20 cellular contexts compared by ENCODE assay signal in the genomic region with DNA sequence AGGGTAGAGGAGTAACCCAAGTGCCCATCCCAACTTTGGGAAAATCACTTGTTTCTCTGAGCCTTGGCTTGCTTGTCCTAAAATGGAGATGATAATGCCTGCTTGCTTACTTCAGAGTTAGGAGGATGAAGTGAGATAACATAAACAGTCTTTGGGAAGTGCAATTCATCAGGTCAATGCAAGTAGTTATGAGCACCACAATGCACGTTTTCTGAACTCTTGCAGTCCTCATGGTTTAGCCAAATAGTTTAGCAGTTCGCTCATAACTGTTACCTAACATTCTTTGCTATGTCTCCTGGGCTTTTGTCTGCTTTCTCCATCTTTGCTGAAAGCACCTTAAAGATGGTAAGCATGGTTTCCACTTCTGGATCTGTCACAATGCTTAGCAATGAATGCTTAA.
DNase-seq lines count a peak whose midpoint lies in the region; ATAC-seq and TF ChIP-seq lines count a peak whose summit lies in the region.
"Had no signal": no experiment of that assay in that cellular context is flagged by ENCODE, and none has a peak within 500 bp of the region (broad histone marks: within the 10 kb centered on the region; RNA-seq: fewer than 3 reads in every experiment).

No MANE protein-coding gene starts in this region.

- H2BK15ac ChIP-seq in mesenchymal stem cell (ENCODE audit: low read depth, poor library complexity, severe bottlenecking), result no peak overlapping the region

- H3K23ac ChIP-seq in mesenchymal stem cell (ENCODE audit: low read length in 2 of 2), result no peak overlapping the region

- no peaks in the 10 kb centered on the region for H3K27me3 ChIP-seq in AG04450 (ENCODE audit: control insufficient read depth, insufficient read depth, low read length)
- H3K27me3 ChIP-seq in fibroblast of lung (ENCODE audit: control insufficient read depth, insufficient read depth, low read length), result no peaks in the 10 kb centered on the region
- H3K27me3 ChIP-seq in mesenchymal stem cell (ENCODE audit: control insufficient read depth in 1 of 2, insufficient read depth in 1 of 2, low read length in 2 of 2), result no peaks in the 10 kb centered on the region
- H3K27me3 ChIP-seq: MG63 had no signal

- H3K79me1 ChIP-seq in mesenchymal stem cell (replicated peaks; ENCODE audit: low read length, poor library complexity, severe bottlenecking), result no peaks in the 10 kb centered on the region

- no peak overlapping the region for H4K91ac ChIP-seq in mesenchymal stem cell (ENCODE audit: low read length)

- no peak overlapping the region for H3K4ac ChIP-seq in mesenchymal stem cell (ENCODE audit: low read depth in 1 of 2, low read length in 2 of 2)

- POLR2A ChIA-PET in AG04450 (lab: Yijun Ruan, JAX), result no interaction called here

- H3K18ac ChIP-seq in mesenchymal stem cell (ENCODE audit: low read depth in 1 of 2, low read length in 2 of 2), result no peak overlapping the region

- no peak overlapping the region for H2BK5ac ChIP-seq in mesenchymal stem cell (ENCODE audit: low read depth, low read length, poor library complexity, severe bottlenecking)

- H2BK120ac ChIP-seq in mesenchymal stem cell (ENCODE audit: low read depth, low read length), result no peak overlapping the region

- H2AK5ac ChIP-seq in mesenchymal stem cell (ENCODE audit: low read length, severe bottlenecking), result peak overlapping the region; percentile 53

- no peak overlapping the region for H3K9ac ChIP-seq in fibroblast of lung (ENCODE audit: insufficient read depth, low read length)
- no peak overlapping the region for H3K9ac ChIP-seq in mesenchymal stem cell (ENCODE audit: low read length)

- no peak overlapping the region for H4K8ac ChIP-seq in mesenchymal stem cell (ENCODE audit: low read length)

- H3K79me2 ChIP-seq in fibroblast of lung (ENCODE audit: control insufficient read depth, insufficient read depth, low read length), result no peaks in the 10 kb centered on the region

- peak; percentile 45 for DNase-seq in AG04450 (ENCODE audit: low read depth, low spot score)
- peak; percentile 36 for DNase-seq in M059J (ENCODE audit: low read depth)
- peak; percentile 60 to 78 for DNase-seq in fibroblast of lung (ENCODE audit: low read depth in 2 of 2)
- peak; percentile 28 for DNase-seq in mesenchymal stem cell
- DNase-seq in erythroblast (lab: John Stamatoyannopoulos, UW), result no peak
- no peak for DNase-seq in nucleus accumbens (lab: John Stamatoyannopoulos, UW)
- no peak for DNase-seq in SKM-1 treated with dmso at 0.1 percent for 144 hours (lab: John Stamatoyannopoulos, UW; ENCODE audit: unreplicated experiment)
- DNase-seq: Caco-2, DMS79, GF-D8, KBM-7, MG63, NCI-H1092 treated with DMSO at 0.1 percent for 48 hours, NCI-H187 treated with DMSO at 0.1 percent for 48 hours, NCI-H2171, NCI-H510A, NCI-H82 had no signal

- 45% methylated on average over 2 of the region's 2 CpGs for whole genome bisulfite sequencing in mesenchymal stem cell

- H3K4me1 ChIP-seq in fibroblast of lung (ENCODE audit: control insufficient read depth, extremely low read depth, insufficient read depth, low read length), result peaks cover 3% of the 10 kb centered on the region
- peaks cover 9% of the 10 kb centered on the region for H3K4me1 ChIP-seq in mesenchymal stem cell (ENCODE audit: control insufficient read depth, insufficient read depth, low read depth, low read length)
- H3K4me1 ChIP-seq: Caco-2 had no signal

- H3K9me3 ChIP-seq in AG04450 (ENCODE audit: control insufficient read depth, insufficient read depth, low read length) (no peaks in the 10 kb centered on the region), fibroblast of lung (ENCODE audit: control insufficient read depth, insufficient read depth, low read depth, low read length) (no peaks in the 10 kb centered on the region), mesenchymal stem cell (ENCODE audit: control insufficient read depth, low read length) (no peaks in the 10 kb centered on the region)
- H3K9me3 ChIP-seq: Caco-2, MG63 had no signal

- CTCF ChIA-PET in AG04450 (lab: Charles Lee), result no interaction called here

- H3K27ac ChIP-seq in AG04450 (ENCODE audit: low read depth, low read length) (no peak overlapping the region), fibroblast of lung (ENCODE audit: insufficient read depth, low read length) (no peak overlapping the region), mesenchymal stem cell (ENCODE audit: low read length, poor library complexity, severe bottlenecking) (no peak overlapping the region)
- H3K27ac ChIP-seq: HL-60 had no signal

- TF ChIP-seq CTCF in AG04450 (IDR thresholded peaks at IDR 0.05; ENCODE audit: low read depth, low read length), result no peak
- no peak for TF ChIP-seq CTCF in fibroblast of lung (conservative IDR thresholded peaks at IDR 0.05 in 1 of 2, IDR thresholded peaks at IDR 0.05 in 1 of 2; ENCODE audit: low read depth in 1 of 2, low read length in 2 of 2)

- no peak for TF ChIP-seq POLR2A in erythroblast (IDR thresholded peaks at IDR 0.05; ENCODE audit: low read length)

- H2AFZ ChIP-seq in fibroblast of lung (ENCODE audit: low read length) (no peak overlapping the region), mesenchymal stem cell (ENCODE audit: low read depth, low read length) (no peak overlapping the region)
- H2AFZ ChIP-seq: GM23338 had no signal

- H3K14ac ChIP-seq in mesenchymal stem cell (ENCODE audit: low read length in 2 of 2), result no peak overlapping the region

- no peak for ATAC-seq in GM21528 (IDR thresholded peaks at IDR 0.05; ENCODE audit: low FRiP score, unreplicated experiment)
- ATAC-seq: GM23338 had no signal

- no peaks in the 10 kb centered on the region for H4K20me1 ChIP-seq in fibroblast of lung (ENCODE audit: control insufficient read depth, extremely low read depth, insufficient read depth, low read length)

- no peak overlapping the region for H3K4me3 ChIP-seq in AG04450 (ENCODE audit: low read depth, low read length)
- no peak overlapping the region for H3K4me3 ChIP-seq in fibroblast of lung (replicated peaks in 1 of 4; ENCODE audit: control extremely low read depth in 1 of 4, insufficient read depth in 1 of 4, low read depth in 3 of 4, low read length in 4 of 4)
- H3K4me3 ChIP-seq in mesenchymal stem cell (ENCODE audit: insufficient read depth in 1 of 2, low read depth in 1 of 2, low read length in 2 of 2), result no peak overlapping the region
- H3K4me3 ChIP-seq: GM23338, MG63 had no signal

- H3K4me2 ChIP-seq in fibroblast of lung (ENCODE audit: extremely low read depth, insufficient read depth, low read length), result no peak overlapping the region
- no peak overlapping the region for H3K4me2 ChIP-seq in mesenchymal stem cell (ENCODE audit: low read length, poor library complexity, severe bottlenecking)
- H3K4me2 ChIP-seq: GM23338 had no signal

- no peak overlapping the region for H2BK12ac ChIP-seq in mesenchymal stem cell (ENCODE audit: low read length in 2 of 2)

- H3K36me3 ChIP-seq in fibroblast of lung (ENCODE audit: control insufficient read depth, insufficient read depth, low read length) (no peaks in the 10 kb centered on the region), mesenchymal stem cell (ENCODE audit: control insufficient read depth in 1 of 2, insufficient read depth in 2 of 2, low read depth in 1 of 2, low read length in 2 of 2) (peaks cover 0 to 96% of the 10 kb centered on the region in 2 experiments)

Comparison
In these comparisons a context has a peak if more than half of its experiments do, and no peak if none do; other contexts are left out.
1. DNase-seq: peak in AG04450 (single experiment), M059J (single experiment), fibroblast of lung (2 of 2) and mesenchymal stem cell (single experiment); none in erythroblast (0 of 2), nucleus accumbens (0 of 56) and SKM-1 treated with dmso at 0.1 percent for 144 hours (single experiment).